Comparison of ENCODE assay signal across 1 cellular context in genomic region chr3:4474683-4475490, GRCh38.
A peak's percentile ranks its signal among the peaks of the same experiment; 100 is the strongest.
TF ChIP-seq lines count a peak whose summit lies in the region.

No MANE protein-coding gene starts in this region.

TF ChIP-seq in GM12878, 131 proteins besides CTCF, POLR2A, EP300 and RAD21:
- TF ChIP-seq POLR2AphosphoS5 (IDR thresholded peaks at IDR 0.05; ENCODE audit: low read length) (peak; percentile 45; the same call in 1 of the 2 replicates), MEF2A (IDR thresholded peaks at IDR 0.05; ENCODE audit: insufficient read depth, low read depth, low read length) (peak; percentile 66; the same call in 1 of the 2 replicates), CBX3 (IDR thresholded peaks at IDR 0.05; ENCODE audit: borderline replicate concordance, low read depth) (no peak), HSF1 (IDR thresholded peaks at IDR 0.05; ENCODE audit: low read depth, low read length) (no peak), RUNX3 (IDR thresholded peaks at IDR 0.05; ENCODE audit: low read length) (peak; percentile 79), EED (IDR thresholded peaks at IDR 0.05; ENCODE audit: low read depth) (peak; percentile 28; the same call in 1 of the 2 replicates), NFYA (IDR thresholded peaks at IDR 0.05; ENCODE audit: borderline replicate concordance, low read depth, low read length) (peak; percentile 36; the same call in 1 of the 2 replicates), FOS (IDR thresholded peaks at IDR 0.05; ENCODE audit: borderline replicate concordance, extremely low read depth, insufficient read length) (peak; percentile 15), MEF2B (IDR thresholded peaks at IDR 0.05; ENCODE audit: partially characterized antibody, poor library complexity, severe bottlenecking) (peak; percentile 35), PKNOX1 (IDR thresholded peaks at IDR 0.05) (no peak), BCL11A (IDR thresholded peaks at IDR 0.05; ENCODE audit: low read depth, low read length) (0 out of 2 replicates have a peak, but pooled peaks have one; percentile 40), NFIC (IDR thresholded peaks at IDR 0.05; ENCODE audit: low read depth, low read length) (0 out of 2 replicates have a peak, but pooled peaks have one; percentile 29), ZBTB33 (IDR thresholded peaks at IDR 0.05) (no peak), SPI1 (IDR thresholded peaks at IDR 0.05; ENCODE audit: borderline replicate concordance, insufficient read depth, low read depth, low read length) (peak; percentile 84), NBN (IDR thresholded peaks at IDR 0.05) (0 out of 2 replicates have a peak, but pooled peaks have one; percentile 10)
